21 cellular contexts compared by ENCODE assay signal in the genomic region with DNA sequence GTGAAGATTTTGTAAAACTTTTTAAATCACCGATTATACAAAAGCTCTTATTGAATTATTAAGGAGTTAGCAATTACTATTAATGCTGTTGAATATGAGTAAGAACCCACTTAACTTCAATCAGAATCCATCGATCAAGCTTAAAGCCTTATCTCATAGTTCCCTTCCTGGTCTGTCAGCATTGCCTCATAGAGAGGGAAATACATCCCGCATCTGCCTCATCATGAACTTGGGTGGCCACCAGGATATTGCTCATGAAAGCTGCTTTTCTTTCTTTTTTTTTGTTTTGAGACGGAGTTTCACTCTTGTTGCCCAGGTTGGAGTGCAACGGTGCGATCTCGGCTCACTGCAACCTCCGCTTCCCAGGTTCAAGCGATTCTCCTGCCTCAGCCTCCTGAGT.
DNase-seq lines count a peak whose midpoint lies in the region; ATAC-seq and TF ChIP-seq lines count a peak whose summit lies in the region.
"Had no signal": no experiment of that assay in that cellular context is flagged by ENCODE, and none has a peak within 500 bp of the region (broad histone marks: within the 10 kb centered on the region; RNA-seq: fewer than 3 reads in every experiment).

No MANE protein-coding gene starts in this region.

- H3K4me1 Mint-ChIP-seq in activated T-cell treated with anti-CD3 and anti-CD28 coated beads, Interleukin-2, amount 50 U/mL, for 4 hours (ENCODE audit: low read depth): peaks cover 43% of the 10 kb centered on the region

- POLR2A ChIA-PET in IMR-90 (lab: Charles Lee; ENCODE audit: unreplicated experiment): no interaction called here

- H2AK9ac ChIP-seq in IMR-90 (replicated peaks; ENCODE audit: low read depth, low read length, poor library complexity): no peak overlapping the region

- no peak overlapping the region for H4K91ac ChIP-seq in IMR-90 (ENCODE audit: insufficient read depth, low read depth, low read length)

- no peak overlapping the region for H3K4me3 Mint-ChIP-seq in activated T-cell treated with anti-CD3 and anti-CD28 coated beads, Interleukin-2, amount 50 U/mL, for 4 hours
- H3K4me3 Mint-ChIP-seq: activated naive CD8-positive, alpha-beta T cell; activated T-helper 1 cell treated with anti-CD3 and anti-CD28 coated beads, Interleukin-12 subunit alpha, Interleukin-12 subunit beta, Interleukin-2, Interleukin-4 antibody, amounts not matched to agents 30 ng/mL and 10 ng/mL and 1 ng/mL, durations not matched to agents 14 hours and 24 hours and 36 hours; brain; CD4-positive, alpha-beta T cell; neural progenitor cell had no signal

- H3K9me1 ChIP-seq in IMR-90 (ENCODE audit: insufficient read depth, low read length): peaks cover 25% of the 10 kb centered on the region

- H3K4me1 ChIP-seq in ACC112 (ENCODE audit: control insufficient read depth, insufficient read depth, low read length, unreplicated experiment) (peaks cover 64% of the 10 kb centered on the region), IMR-90 (ENCODE audit: control insufficient read depth, insufficient read depth, low read length) (peaks cover 26% of the 10 kb centered on the region)

- dilution Hi-C loops in IMR-90 (cut with HindIII; ENCODE audit: low sequenced_read_pairs, unreplicated experiment): no loop called here

- peaks cover 8% of the 10 kb centered on the region for H3K36me3 Mint-ChIP-seq in activated T-cell treated with anti-CD3 and anti-CD28 coated beads, Interleukin-2, amount 50 U/mL, for 4 hours (ENCODE audit: insufficient read depth)

- ATAC-seq in IMR-90 (ENCODE audit: low read depth) (no peak), left lobe of liver (no peak), HG02840 (IDR thresholded peaks at IDR 0.05; ENCODE audit: low FRiP score, unreplicated experiment) (no peak), HG02571 (IDR thresholded peaks at IDR 0.05; ENCODE audit: unreplicated experiment) (no peak)
- no peak for ATAC-seq in activated T-cell treated with anti-CD3 and anti-CD28 coated beads, Interleukin-2, amount 50 U/mL, for 4 hours

- no peak overlapping the region for H3K23ac ChIP-seq in IMR-90 (ENCODE audit: low read depth, low read length)

- H3K79me2 ChIP-seq in ACC112 (ENCODE audit: control insufficient read depth, insufficient read depth, low read length, unreplicated experiment): no peaks in the 10 kb centered on the region

- H3K27ac ChIP-seq in ACC112 (ENCODE audit: low read depth, low read length) (peak overlapping the region; percentile 18; the same call in 1 of the 2 replicates), IMR-90 (ENCODE audit: insufficient read depth, low read length) (no peak overlapping the region), brain microvascular endothelial cell (peak overlapping the region; percentile 41)
- H3K27ac ChIP-seq: neural progenitor cell, SK-N-MC had no signal

- no peak for TF ChIP-seq RAD21 in IMR-90 (IDR thresholded peaks at IDR 0.05; ENCODE audit: low read length)

- no peak overlapping the region for H2BK5ac ChIP-seq in IMR-90 (ENCODE audit: low read depth, low read length, poor library complexity, severe bottlenecking)

- H3K27me3 ChIP-seq in ACC112 (ENCODE audit: insufficient read depth, low read length) (no peaks in the 10 kb centered on the region), IMR-90 (ENCODE audit: control insufficient read depth, insufficient read depth, low read length) (no peaks in the 10 kb centered on the region), brain microvascular endothelial cell (replicated peaks) (no peaks in the 10 kb centered on the region)
- H3K27me3 ChIP-seq: neural progenitor cell, spleen had no signal

- TF ChIP-seq CTCF in IMR-90 (conservative IDR thresholded peaks at IDR 0.05; ENCODE audit: low read depth, low read length) (no peak), brain microvascular endothelial cell (IDR thresholded peaks at IDR 0.05; ENCODE audit: low read depth, low read length, missing control alignments) (no peak)

- no peak overlapping the region for H3K4me3 ChIP-seq in ACC112 (ENCODE audit: low read depth, low read length)
- H3K4me3 ChIP-seq in IMR-90 (ENCODE audit: insufficient read depth, low read depth, low read length): no peak overlapping the region
- no peak overlapping the region for H3K4me3 ChIP-seq in brain microvascular endothelial cell (ENCODE audit: low read depth, low read length)
- H3K4me3 ChIP-seq: neural progenitor cell, SK-N-MC, spleen had no signal

- no TSS peak for BruUV-seq in IMR-90 (replicated peaks; lab: Mats Ljungman, UMichigan)

- 0 out of 2 replicates have a peak overlapping the region, but pooled peaks have one; percentile 10 for H2AK5ac ChIP-seq in IMR-90 (ENCODE audit: low read depth, low read length)

- no peak overlapping the region for H2BK20ac ChIP-seq in IMR-90 (ENCODE audit: low read depth, low read length)

- H4K20me1 ChIP-seq in IMR-90 (ENCODE audit: insufficient read depth, low read length): peaks cover 6% of the 10 kb centered on the region; the same call in 1 of the 2 replicates

- WGBS in IMR-90 (ENCODE audit: extremely low coverage in 2 of 2, insufficient read length in 1 of 2), 2 experiments: no CpG with 5 or more reads among the region's 9 CpGs

- H3K4ac ChIP-seq in IMR-90 (ENCODE audit: low read depth, low read length): no peak overlapping the region; the same call in 1 of the 2 replicates

- no peaks in the 10 kb centered on the region for H3K9me3 ChIP-seq in IMR-90 (ENCODE audit: control insufficient read depth, insufficient read depth, low read length)
- H3K9me3 ChIP-seq: spleen had no signal

- intact Hi-C loops in IMR-90 (cut with micrococcal nuclease): no loop called here

- peak; percentile 88 for DNase-seq in IMR-90
- DNase-seq in brain microvascular endothelial cell: peak; percentile 77
- DNase-seq in left lobe of liver (ENCODE audit: low spot score): peak; percentile 22
- no peak for DNase-seq in activated T-cell treated with anti-CD3 and anti-CD28 coated beads, Interleukin-2, amount 50 U/mL, for 4 hours
- no peak for DNase-seq in dedifferentiated amniotic fluid mesenchymal stem cell (ENCODE audit: extremely low spot score)
- DNase-seq: activated CD4-positive, CD25-positive, alpha-beta regulatory T cell treated with anti-CD3 and anti-CD28 coated beads, Interleukin-2, amount 50 U/mL, for 72 hours; CD4-positive, alpha-beta T cell; NCI-H1436; NCI-H774; spleen; stimulated activated CD4-positive, alpha-beta T cell treated with anti-CD3 and anti-CD28 coated beads, Interleukin-4, amount 100 ng/mL, for 4 hours; substantia nigra; T-helper 9 cell had no signal

- H3K9ac ChIP-seq in IMR-90 (ENCODE audit: low read depth, low read length): no peak overlapping the region
- H3K9ac ChIP-seq: neural progenitor cell had no signal

- no peak overlapping the region for H4K5ac ChIP-seq in IMR-90 (ENCODE audit: low read depth, low read length)

- CTCF ChIA-PET in IMR-90 (lab: Yijun Ruan, JAX): no interaction called here

- H3K36me3 ChIP-seq in ACC112 (ENCODE audit: insufficient read depth, low read length): peaks cover 4% of the 10 kb centered on the region; the same call in 1 of the 2 replicates
- no peaks in the 10 kb centered on the region for H3K36me3 ChIP-seq in IMR-90 (ENCODE audit: control insufficient read depth, insufficient read depth, low read length)
- H3K36me3 ChIP-seq in brain microvascular endothelial cell (replicated peaks): no peaks in the 10 kb centered on the region

- H3K9me3 Mint-ChIP-seq in activated T-cell treated with anti-CD3 and anti-CD28 coated beads, Interleukin-2, amount 50 U/mL, for 4 hours: no peaks in the 10 kb centered on the region
- H3K9me3 Mint-ChIP-seq: activated T-helper 1 cell treated with anti-CD3 and anti-CD28 coated beads, Interleukin-12 subunit alpha, Interleukin-12 subunit beta, Interleukin-2, Interleukin-4 antibody, amounts not matched to agents 30 ng/mL and 10 ng/mL and 1 ng/mL, durations not matched to agents 14 hours and 24 hours and 36 hours; CD4-positive, alpha-beta T cell had no signal

- TF ChIP-seq POLR2A in IMR-90 (IDR thresholded peaks at IDR 0.05; ENCODE audit: low read depth, low read length): no peak

- no peak overlapping the region for H3K4me2 ChIP-seq in IMR-90 (ENCODE audit: low read depth, low read length)
- H3K4me2 ChIP-seq: neural progenitor cell had no signal

- H2AFZ ChIP-seq in ACC112 (ENCODE audit: low read length, unreplicated experiment) (no peak overlapping the region), IMR-90 (replicated peaks; ENCODE audit: low read length, poor library complexity) (no peak overlapping the region)
- H2AFZ ChIP-seq: neural progenitor cell had no signal

- H3K79me1 ChIP-seq in IMR-90 (ENCODE audit: low read depth in 1 of 2, low read length in 2 of 2): peaks cover 3 to 25% of the 10 kb centered on the region in 2 experiments; a peak in 2 of 4 replicates

- H3K56ac ChIP-seq in IMR-90 (ENCODE audit: extremely low read depth, insufficient read depth, low read length): no peak overlapping the region

- in situ Hi-C loops in IMR-90 (cut with MboI; ENCODE audit: low sequenced_read_pairs): no loop called here
- in situ Hi-C loops in brain microvascular endothelial cell (cut with HindIII; ENCODE audit: low pct_ligation_motif_present, low sequenced_read_pairs): no loop called here

- H2BK120ac ChIP-seq in IMR-90 (ENCODE audit: low read depth, low read length): peak overlapping the region; percentile 27; the same call in 1 of the 2 replicates

- H3K27me3 Mint-ChIP-seq in activated T-cell treated with anti-CD3 and anti-CD28 coated beads, Interleukin-2, amount 50 U/mL, for 4 hours (ENCODE audit: low read depth): no peaks in the 10 kb centered on the region
- H3K27me3 Mint-ChIP-seq: activated naive CD8-positive, alpha-beta T cell; brain; CD4-positive, alpha-beta T cell had no signal

- H2BK15ac ChIP-seq in IMR-90 (ENCODE audit: low read depth, low read length): peak overlapping the region; percentile 68; the same call in 1 of the 3 replicates

- H3K14ac ChIP-seq in IMR-90 (replicated peaks; ENCODE audit: low read depth, low read length): no peak overlapping the region

- peak overlapping the region in 1 of 2 experiments; percentile 62; a peak in 1 of 4 replicates for H4K8ac ChIP-seq in IMR-90 (ENCODE audit: low read depth in 2 of 2, low read length in 2 of 2)

- H3K18ac ChIP-seq in IMR-90 (ENCODE audit: low read depth, low read length): no peak overlapping the region

TF ChIP-seq in IMR-90, 13 proteins besides CTCF, POLR2A, EP300 and RAD21:
- no peak for TF ChIP-seq RCOR1 (IDR thresholded peaks at IDR 0.05; ENCODE audit: insufficient replicate concordance, low read length)
- no peak for TF ChIP-seq BHLHE40 (IDR thresholded peaks at IDR 0.05; ENCODE audit: low read depth, low read length)
- TF ChIP-seq CHD1 (IDR thresholded peaks at IDR 0.05; ENCODE audit: low read depth, low read length): no peak
- TF ChIP-seq RFX5 (IDR thresholded peaks at IDR 0.05; ENCODE audit: low read depth, low read length): no peak
- TF ChIP-seq CEBPB (IDR thresholded peaks at IDR 0.05; ENCODE audit: low read depth, low read length): peak; percentile 93
- TF ChIP-seq MAZ (IDR thresholded peaks at IDR 0.05; ENCODE audit: borderline replicate concordance, low read depth, low read length): no peak
- no peak for TF ChIP-seq SMC3 (IDR thresholded peaks at IDR 0.05; ENCODE audit: low read depth, low read length)

Comparison
In these comparisons a context has a peak if more than half of its experiments do, and no peak if none do; other contexts are left out.
1. DNase-seq: peak in IMR-90 (single experiment), brain microvascular endothelial cell (single experiment) and left lobe of liver (single experiment); none in activated T-cell treated with anti-CD3 and anti-CD28 coated beads, Interleukin-2, amount 50 U/mL, for 4 hours (single experiment) and dedifferentiated amniotic fluid mesenchymal stem cell (single experiment).